ENCODE assay signal across 8 cellular contexts in the genomic region with DNA sequence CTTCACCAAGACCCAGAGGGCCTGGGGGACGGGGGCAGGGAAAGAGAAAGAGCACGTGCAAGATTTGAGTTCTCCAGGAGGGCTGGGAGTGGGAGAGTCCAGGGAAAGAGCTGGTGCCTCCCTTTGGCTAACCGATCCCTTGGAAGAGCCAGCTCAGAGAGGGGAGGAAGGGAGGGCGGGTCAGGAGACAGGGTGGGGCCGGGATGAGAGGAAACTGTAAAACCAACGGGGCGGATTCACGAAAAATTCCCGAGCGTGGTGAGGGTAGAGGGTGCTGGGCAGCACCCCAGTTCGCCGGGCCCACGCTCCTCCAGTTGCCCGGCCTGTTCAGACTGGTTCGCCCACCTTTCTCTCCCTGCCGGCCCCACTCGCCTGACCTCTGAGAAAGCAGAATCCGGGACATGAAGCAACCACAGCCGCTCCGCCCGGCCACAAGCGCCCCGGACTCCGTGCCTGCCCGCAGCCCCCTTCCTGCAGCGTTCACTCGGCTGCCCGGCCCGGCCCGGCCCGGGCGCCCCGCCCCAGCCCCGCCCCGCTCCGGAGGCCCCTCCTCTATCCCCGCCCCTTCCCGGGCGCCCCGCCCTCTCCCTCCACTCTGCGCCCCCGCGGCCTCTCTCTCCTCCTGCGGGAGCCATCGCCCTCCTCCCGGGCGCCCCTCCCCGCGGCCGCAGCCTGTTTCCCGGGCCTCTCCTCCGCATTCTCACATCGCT.
DNase-seq lines count a peak whose midpoint lies in the region; ATAC-seq and TF ChIP-seq lines count a peak whose summit lies in the region.

No MANE protein-coding gene starts in this region.

- peaks cover 5% of the 10 kb centered on the region for H3K4me1 ChIP-seq in colonic mucosa

- no peaks in the 10 kb centered on the region for H3K36me3 ChIP-seq in colonic mucosa

- CTCF ChIA-PET in GM10248 (lab: Yijun Ruan, JAX): no interaction called here

- POLR2A ChIA-PET in GM10248 (lab: Yijun Ruan, JAX): no interaction called here

- H3K27ac ChIP-seq in colonic mucosa: peak overlapping the region; percentile 95

- ATAC-seq in HG02852 (IDR thresholded peaks at IDR 0.05; ENCODE audit: unreplicated experiment) (peak; percentile 78), left colon (peak; percentile 81)

- no peaks in the 10 kb centered on the region for H3K27me3 ChIP-seq in colonic mucosa

- TF ChIP-seq CTCF in GM10248 (IDR thresholded peaks at IDR 0.05; ENCODE audit: control extremely low read depth, extremely low read depth, low read depth, missing control alignments) (no peak), colonic mucosa (IDR thresholded peaks at IDR 0.05) (no peak)

- H3K9me3 ChIP-seq in colonic mucosa: no peaks in the 10 kb centered on the region

- H3K9ac ChIP-seq in colonic mucosa (ENCODE audit: low read depth in 2 of 2, low read length in 2 of 2): peak overlapping the region; percentile 58 to 72

- DNase-seq in GM10248 (ENCODE audit: extremely low spot score): peak; percentile 86
- peak; percentile 61 for DNase-seq in NCI-H2171 (lab: John Stamatoyannopoulos, UW)
- peak; percentile 68 for DNase-seq in activated CD4-positive, alpha-beta T cell treated with anti-CD3 and anti-CD28 coated beads for 48 hours
- peak; percentile 91 for DNase-seq in colonic mucosa
- peak; percentile 89 for DNase-seq in left colon
- DNase-seq in stimulated activated CD4-positive, alpha-beta T cell treated with anti-CD3 and anti-CD28 coated beads, Interleukin-1b, Interleukin-23, amount 100 ng/mL, for 24 hours (ENCODE audit: low read depth in 4 of 4, low spot score in 1 of 4): peak; percentile 37 to 55 (median 51)
- no peak for DNase-seq in NCI-H187 treated with DMSO at 0.1 percent for 48 hours (lab: John Stamatoyannopoulos, UW)

- intact Hi-C loops in colonic mucosa (cut with DNase I): no loop called here
- intact Hi-C loops in left colon (cut with DNase I, micrococcal nuclease): no loop called here

- peak overlapping the region; percentile 53 for H3K4me3 ChIP-seq in colonic mucosa
